ENCODE assay signal across 8 cellular contexts in genomic region chr9:137167752-137168574, GRCh38.
DNase-seq lines count a peak whose midpoint lies in the region; ATAC-seq, FAIRE-seq and TF ChIP-seq lines count a peak whose summit lies in the region.

No MANE protein-coding gene starts in this region.

- no peak for TF ChIP-seq CTCF in 22Rv1 (IDR thresholded peaks at IDR 0.05)

- peak overlapping the region; percentile 14; the same call in 1 of the 2 replicates for H3K4me3 ChIP-seq in iPS DF 6.9 (ENCODE audit: low read length)
- no peak overlapping the region for H3K4me3 ChIP-seq in effector memory CD4-positive, alpha-beta T cell (ENCODE audit: insufficient read depth, low read depth, low read length, poor library complexity, severe bottlenecking)

- WGBS in iPS DF 6.9 (ENCODE audit: insufficient coverage, insufficient read length) = no CpG with 5 or more reads among the region's 57 CpGs

- no peak for TF ChIP-seq POLR2A in H54 (IDR thresholded peaks at IDR 0.05; ENCODE audit: low read depth, low read length)

- POLR2A ChIA-PET in HEK293T (lab: Yijun Ruan, JAX) = interaction anchor here (1.6 to 3.2 kb wide), 3 partner anchors 38 to 56 kb away, joined by 5 to 8 read pairs (median 6); no protein-coding TSS in a partner anchor

- no peak for ATAC-seq in HG02763 (IDR thresholded peaks at IDR 0.05; ENCODE audit: unreplicated experiment)

- DNase-seq in H54 (ENCODE audit: insufficient read length, low spot score) = peak; percentile 96
- DNase-seq in RKO (ENCODE audit: low spot score) = peak; percentile 94
- DNase-seq in iPS DF 6.9 (ENCODE audit: low read depth, low spot score) = no peak
- DNase-seq in HEK293T (ENCODE audit: extremely low spot score) = no peak
- DNase-seq in effector memory CD4-positive, alpha-beta T cell = no peak
- no peak for DNase-seq in putamen (ENCODE audit: low spot score)

- no peaks in the 10 kb centered on the region for H3K9me3 ChIP-seq in iPS DF 6.9 (ENCODE audit: control insufficient read depth, insufficient read depth, low read length)
- H3K9me3 ChIP-seq in effector memory CD4-positive, alpha-beta T cell (ENCODE audit: control insufficient read depth, low read length) = no peaks in the 10 kb centered on the region

- H3K27ac ChIP-seq in 22Rv1 = peak overlapping the region; percentile 98
- H3K27ac ChIP-seq in iPS DF 6.9 (ENCODE audit: low read length) = no peak overlapping the region
- no peak overlapping the region for H3K27ac ChIP-seq in effector memory CD4-positive, alpha-beta T cell (ENCODE audit: insufficient read depth, low read length, poor library complexity, severe bottlenecking)

- no peaks in the 10 kb centered on the region; the same call in 1 of the 2 replicates for H3K36me3 ChIP-seq in iPS DF 6.9 (ENCODE audit: control insufficient read depth, insufficient read depth, low read length)
- no peaks in the 10 kb centered on the region for H3K36me3 ChIP-seq in effector memory CD4-positive, alpha-beta T cell (ENCODE audit: control insufficient read depth, insufficient read depth, low read length)

- CTCF ChIA-PET in HEK293T (lab: Yijun Ruan, JAX) = interaction anchor here (1.0 to 2.2 kb wide), 2 partner anchors 9 to 11 kb away, joined by 3 to 5 read pairs; no protein-coding TSS in a partner anchor

- peaks cover 40% of the 10 kb centered on the region for H3K27me3 ChIP-seq in iPS DF 6.9 (ENCODE audit: control insufficient read depth, insufficient read depth, low read length)
- peaks cover 70% of the 10 kb centered on the region for H3K27me3 ChIP-seq in effector memory CD4-positive, alpha-beta T cell (replicated peaks; ENCODE audit: control insufficient read depth, insufficient read depth, low read length, poor library complexity, severe bottlenecking)

- FAIRE-seq in H54 (lab: Jason Lieb, UNC) = no peak

- H3K4me1 ChIP-seq in iPS DF 6.9 (ENCODE audit: control insufficient read depth, insufficient read depth, low read length) = peaks cover 7% of the 10 kb centered on the region
- peaks cover 21% of the 10 kb centered on the region for H3K4me1 ChIP-seq in effector memory CD4-positive, alpha-beta T cell (ENCODE audit: control insufficient read depth, insufficient read depth, low read length, poor library complexity, severe bottlenecking)

TF ChIP-seq in HEK293T, 16 proteins besides CTCF, POLR2A, EP300 and RAD21:
- TF ChIP-seq PKNOX1 (IDR thresholded peaks at IDR 0.05) (no peak), LEF1 (IDR thresholded peaks at IDR 0.05; ENCODE audit: borderline replicate concordance) (no peak), BHLHE40 (IDR thresholded peaks at IDR 0.05; ENCODE audit: borderline replicate concordance) (no peak), SUZ12 (IDR thresholded peaks at IDR 0.05) (no peak), FOXA1 (IDR thresholded peaks at IDR 0.05) (no peak), TARDBP (IDR thresholded peaks at IDR 0.05) (no peak), FOXK2 (IDR thresholded peaks at IDR 0.05) (no peak)

Comparison
In these comparisons a context has a peak if more than half of its experiments do, and no peak if none do; other contexts are left out.
1. DNase-seq: peak in H54 (single experiment) and RKO (single experiment); none in iPS DF 6.9 (single experiment), HEK293T (single experiment), effector memory CD4-positive, alpha-beta T cell (0 of 3) and putamen (single experiment).